8 cellular contexts compared by ENCODE assay signal in the genomic region with DNA sequence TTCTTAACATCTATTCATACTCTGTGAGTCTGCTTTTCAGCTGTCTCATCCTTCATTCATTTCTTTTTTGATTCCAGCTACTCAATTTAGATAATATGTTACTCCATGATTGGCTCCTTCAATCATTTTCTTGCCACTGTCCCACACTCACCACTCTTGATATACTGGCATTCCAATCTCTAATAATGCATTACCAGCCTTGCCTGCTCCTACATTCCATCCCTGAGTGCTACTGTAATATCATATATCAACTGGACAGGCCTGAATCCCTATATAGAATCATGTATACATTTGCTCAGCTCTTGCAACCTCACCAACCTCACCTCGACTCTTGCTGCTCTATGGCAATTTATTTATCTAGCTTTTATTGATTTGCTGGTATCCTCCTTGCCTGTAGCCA. TPM values are rescaled to one million over a fixed set of nuclear protein-coding genes. Genes with fewer than 3 reads are reported as not detected.
"Had no signal": no experiment of that assay in that cellular context is flagged by ENCODE, and none has a peak within 500 bp of the region (broad histone marks: within the 10 kb centered on the region; RNA-seq: fewer than 3 reads in every experiment).

No MANE protein-coding gene starts in this region.

- H3K27ac Mint-ChIP-seq: IgD-negative memory B cell had no signal

- H3K27ac ChIP-seq: HL-60 had no signal

- H3K4me3 Mint-ChIP-seq: IgD-negative memory B cell had no signal

- DNase-seq: IMR-90, KBM-7 had no signal

- H3K27me3 Mint-ChIP-seq: IgD-negative memory B cell had no signal

- H3K9me3 Mint-ChIP-seq: IgD-negative memory B cell had no signal

- ATAC-seq: HepG2, K562 had no signal

- H3K4me1 Mint-ChIP-seq: IgD-negative memory B cell had no signal

- H3K4me3 ChIP-seq: K562 had no signal

- H3K36me3 Mint-ChIP-seq: IgD-negative memory B cell had no signal

RNA-seq across cellular contexts. Expression of a gene that starts 45.0 kb away (rescaled TPM):
- total RNA-seq: HepG2, HT-29, HT1080, IMR-90 had no signal
- polyA plus RNA-seq: HepG2, IgD-negative memory B cell, IMR-90, K562 had no signal
